ENCODE assay signal across 10 cellular contexts in genomic region chr22:35411112-35411511, GRCh38. TPM values are rescaled to one million over a fixed set of nuclear protein-coding genes. Genes with fewer than 3 reads are reported as not detected.
DNase-seq lines count a peak whose midpoint lies in the region; ATAC-seq and TF ChIP-seq lines count a peak whose summit lies in the region.
"Had no signal": no experiment of that assay in that cellular context is flagged by ENCODE, and none has a peak within 500 bp of the region (broad histone marks: within the 10 kb centered on the region; RNA-seq: fewer than 3 reads in every experiment).

No MANE protein-coding gene starts in this region.

- CTCF ChIA-PET in activated CD4-positive, alpha-beta T cell treated with anti-CD3 and anti-CD28 coated beads, Interleukin-2, amount 10 ng/mL, durations not matched to agents 7 days and 5 days (lab: Charles Lee) = interaction anchor here (1.0 to 1.6 kb wide), 2 partner anchors 10 to 19 kb away, joined by 3 to 4 read pairs; no protein-coding TSS in a partner anchor

- no peaks in the 10 kb centered on the region for H3K4me1 ChIP-seq in GM23338 (ENCODE audit: insufficient read depth)
- no peaks in the 10 kb centered on the region for H3K4me1 ChIP-seq in neuronal stem cell (ENCODE audit: control insufficient read depth in 2 of 2, insufficient read depth in 1 of 2, low read depth in 1 of 2, low read length in 2 of 2)

- no peak overlapping the region for H2BK5ac ChIP-seq in neuronal stem cell (ENCODE audit: low read length)

- H3K9me3 Mint-ChIP-seq in activated CD4-positive, alpha-beta T cell treated with anti-CD3 and anti-CD28 coated beads, Interleukin-2, amount 10 ng/mL, durations not matched to agents 7 days and 5 days = no peaks in the 10 kb centered on the region
- no peaks in the 10 kb centered on the region for H3K9me3 Mint-ChIP-seq in GM23338
- H3K9me3 Mint-ChIP-seq in activated T-helper 2 cell treated with anti-CD3 and anti-CD28 coated beads, Interferon-gamma antibody, Interleukin-2, Interleukin-4, amounts not matched to agents 10 μg/mL and 5 μg/mL and 100 μg/mL, durations not matched to agents 14 hours and 24 hours and 36 hours = no peaks in the 10 kb centered on the region
- H3K9me3 Mint-ChIP-seq: stimulated activated naive CD8-positive, alpha-beta T cell treated with anti-CD3 and anti-CD28 coated beads, Interleukin-15, amount 100 ng/mL, for 72 hours had no signal

- no peak overlapping the region for H4K91ac ChIP-seq in neuronal stem cell (ENCODE audit: low read depth, low read length, poor library complexity)

- no peak overlapping the region for H2BK12ac ChIP-seq in neuronal stem cell (ENCODE audit: low read length)

- peaks cover 7% of the 10 kb centered on the region for H3K79me1 ChIP-seq in neuronal stem cell (ENCODE audit: low read depth, low read length)

- H3K23ac ChIP-seq in neuronal stem cell (ENCODE audit: low read depth, low read length, poor library complexity) = peak overlapping the region; percentile 71

- H2BK15ac ChIP-seq in neuronal stem cell (ENCODE audit: low read length) = no peak overlapping the region

- 0 out of 2 replicates have a peak, but pooled peaks cover 12% of the 10 kb centered on the region for H3F3A ChIP-seq in GM23338 (replicated peaks; ENCODE audit: low read depth)

- no peak; the same call in 2 of the 3 replicates for ATAC-seq in GM23338

- H3K27ac Mint-ChIP-seq in activated CD4-positive, alpha-beta T cell treated with anti-CD3 and anti-CD28 coated beads, Interleukin-2, amount 10 ng/mL, durations not matched to agents 7 days and 5 days = peak overlapping the region; percentile 64
- H3K27ac Mint-ChIP-seq in GM23338 = peak overlapping the region; percentile 84
- peak overlapping the region; percentile 34 for H3K27ac Mint-ChIP-seq in activated T-helper 2 cell treated with anti-CD3 and anti-CD28 coated beads, Interferon-gamma antibody, Interleukin-2, Interleukin-4, amounts not matched to agents 10 μg/mL and 5 μg/mL and 100 μg/mL, durations not matched to agents 14 hours and 24 hours and 36 hours

- 0 out of 4 replicates have a peak, but pooled peaks of 1 of the 2 experiments have one; percentile 13 for TF ChIP-seq CTCF in GM23338 (conservative IDR thresholded peaks at IDR 0.05; ENCODE audit: low read depth in 2 of 2)

- no peak overlapping the region for H3K14ac ChIP-seq in neuronal stem cell (ENCODE audit: low read length)

- no peak overlapping the region for H4K8ac ChIP-seq in neuronal stem cell (ENCODE audit: low read depth, low read length)

- WGBS in neuronal stem cell (ENCODE audit: extremely low coverage in 2 of 2, insufficient read length in 2 of 2, insufficient replicate concordance in 1 of 2), 2 donors = no CpG with 5 or more reads among the region's 7 CpGs

- no peak overlapping the region for H3K18ac ChIP-seq in neuronal stem cell (ENCODE audit: low read length)

- H4K20me1 ChIP-seq in GM23338 (replicated peaks; ENCODE audit: insufficient read depth) = peaks cover 4% of the 10 kb centered on the region

- H3K27me3 ChIP-seq in GM23338 (ENCODE audit: insufficient read depth) = no peaks in the 10 kb centered on the region
- H3K27me3 ChIP-seq in neuronal stem cell (ENCODE audit: control insufficient read depth in 3 of 3, insufficient read depth in 3 of 3, low read depth in 1 of 3, low read length in 3 of 3) = no peaks in the 10 kb centered on the region

- H3K4me2 ChIP-seq in GM23338 (no peak overlapping the region), neuronal stem cell (ENCODE audit: insufficient read depth, low read length, poor library complexity, severe bottlenecking) (no peak overlapping the region)

- H3K9me3 ChIP-seq in neuronal stem cell (replicated peaks in 1 of 2; ENCODE audit: control insufficient read depth in 2 of 2, insufficient read depth in 1 of 2, low read depth in 1 of 2, low read length in 2 of 2) = peaks cover 0 to 2% of the 10 kb centered on the region in 2 donors

- H3K4me3 Mint-ChIP-seq in activated CD4-positive, alpha-beta T cell treated with anti-CD3 and anti-CD28 coated beads, Interleukin-2, amount 10 ng/mL, durations not matched to agents 7 days and 5 days = no peak overlapping the region
- no peak overlapping the region for H3K4me3 Mint-ChIP-seq in GM23338
- H3K4me3 Mint-ChIP-seq in activated T-helper 2 cell treated with anti-CD3 and anti-CD28 coated beads, Interferon-gamma antibody, Interleukin-2, Interleukin-4, amounts not matched to agents 10 μg/mL and 5 μg/mL and 100 μg/mL, durations not matched to agents 14 hours and 24 hours and 36 hours (ENCODE audit: low read depth) = no peak overlapping the region
- H3K4me3 Mint-ChIP-seq: stimulated activated naive CD8-positive, alpha-beta T cell treated with anti-CD3 and anti-CD28 coated beads, Interleukin-15, amount 100 ng/mL, for 72 hours had no signal

- no peak overlapping the region for H2BK120ac ChIP-seq in neuronal stem cell (ENCODE audit: low read depth, low read length)

- H3K27ac ChIP-seq in GM23338 (ENCODE audit: low read depth) = no peak overlapping the region
- H3K27ac ChIP-seq in neuronal stem cell (replicated peaks; ENCODE audit: low read length) = no peak overlapping the region

- no peak overlapping the region for H3K9ac ChIP-seq in neuronal stem cell (ENCODE audit: low read depth, low read length, poor library complexity)

- DNase-seq in activated CD4-positive, alpha-beta T cell treated with anti-CD3 and anti-CD28 coated beads, Interleukin-2, amount 10 ng/mL, durations not matched to agents 7 days and 5 days = no peak
- no peak for DNase-seq in activated CD4-positive, alpha-beta T cell treated with anti-CD3 and anti-CD28 coated beads, Interleukin-2, amount 50 U/mL, for 1 hour
- DNase-seq in GM23338 (ENCODE audit: low spot score) (no peak), neuronal stem cell (ENCODE audit: low spot score) (no peak), NCI-H2196 (lab: John Stamatoyannopoulos, UW; ENCODE audit: unreplicated experiment) (no peak), NCI-H345 (lab: John Stamatoyannopoulos, UW) (no peak), NCI-H510A treated with DMSO at 0.1 percent for 48 hours (lab: John Stamatoyannopoulos, UW) (no peak)
- no peak for DNase-seq in activated T-helper 2 cell treated with anti-CD3 and anti-CD28 coated beads, Interferon-gamma antibody, Interleukin-2, Interleukin-4, amounts not matched to agents 10 μg/mL and 5 μg/mL and 100 μg/mL, durations not matched to agents 14 hours and 24 hours and 36 hours (ENCODE audit: low spot score)
- DNase-seq: NCI-H526; stimulated activated naive CD8-positive, alpha-beta T cell treated with anti-CD3 and anti-CD28 coated beads, Interleukin-15, amount 100 ng/mL, for 72 hours had no signal

- H3K36me3 Mint-ChIP-seq in activated CD4-positive, alpha-beta T cell treated with anti-CD3 and anti-CD28 coated beads, Interleukin-2, amount 10 ng/mL, durations not matched to agents 7 days and 5 days (ENCODE audit: low read depth) = peaks cover 56% of the 10 kb centered on the region
- H3K36me3 Mint-ChIP-seq in GM23338 (ENCODE audit: low read depth) = peaks cover 99% of the 10 kb centered on the region
- H3K36me3 Mint-ChIP-seq in activated T-helper 2 cell treated with anti-CD3 and anti-CD28 coated beads, Interferon-gamma antibody, Interleukin-2, Interleukin-4, amounts not matched to agents 10 μg/mL and 5 μg/mL and 100 μg/mL, durations not matched to agents 14 hours and 24 hours and 36 hours (ENCODE audit: low read depth) = peaks cover 87% of the 10 kb centered on the region

- no peaks in the 10 kb centered on the region for H3K9me2 ChIP-seq in GM23338 (ENCODE audit: insufficient read depth)

- intact Hi-C loops in activated T-helper 2 cell treated with anti-CD3 and anti-CD28 coated beads, Interferon-gamma antibody, Interleukin-2, Interleukin-4, amounts not matched to agents 10 μg/mL and 5 μg/mL and 100 μg/mL, durations not matched to agents 14 hours and 24 hours and 36 hours (cut with micrococcal nuclease) = no loop called here

- no peak overlapping the region for H2AK5ac ChIP-seq in neuronal stem cell (ENCODE audit: low read depth, low read length)

- no peak overlapping the region for H3K4ac ChIP-seq in neuronal stem cell (ENCODE audit: low read length)

- H2AFZ ChIP-seq in GM23338 (no peak overlapping the region), neuronal stem cell (ENCODE audit: low read length) (no peak overlapping the region)

- peaks cover 93% of the 10 kb centered on the region for H3K36me3 ChIP-seq in GM23338 (ENCODE audit: insufficient read depth)
- H3K36me3 ChIP-seq in neuronal stem cell (replicated peaks in 1 of 2; ENCODE audit: control insufficient read depth in 2 of 2, insufficient read depth in 2 of 2, low read length in 2 of 2) = peaks cover 84 to 95% of the 10 kb centered on the region in 2 donors

- POLR2A ChIA-PET in activated CD4-positive, alpha-beta T cell treated with anti-CD3 and anti-CD28 coated beads, Interleukin-2, amount 10 ng/mL, durations not matched to agents 7 days and 5 days (lab: Charles Lee) = no interaction called here

- H3K79me2 ChIP-seq in GM23338 (replicated peaks; ENCODE audit: insufficient read depth) = peaks cover 13% of the 10 kb centered on the region; the same call in 1 of the 2 replicates

- H3K4me1 Mint-ChIP-seq in activated CD4-positive, alpha-beta T cell treated with anti-CD3 and anti-CD28 coated beads, Interleukin-2, amount 10 ng/mL, durations not matched to agents 7 days and 5 days = peaks cover 37% of the 10 kb centered on the region
- H3K4me1 Mint-ChIP-seq in GM23338 = no peaks in the 10 kb centered on the region; the same call in 2 of the 3 replicates
- H3K4me1 Mint-ChIP-seq in activated T-helper 2 cell treated with anti-CD3 and anti-CD28 coated beads, Interferon-gamma antibody, Interleukin-2, Interleukin-4, amounts not matched to agents 10 μg/mL and 5 μg/mL and 100 μg/mL, durations not matched to agents 14 hours and 24 hours and 36 hours (ENCODE audit: low read depth) = peaks cover 17% of the 10 kb centered on the region

- H3K27me3 Mint-ChIP-seq in activated CD4-positive, alpha-beta T cell treated with anti-CD3 and anti-CD28 coated beads, Interleukin-2, amount 10 ng/mL, durations not matched to agents 7 days and 5 days = no peaks in the 10 kb centered on the region
- H3K27me3 Mint-ChIP-seq in GM23338 (ENCODE audit: insufficient read depth, low read depth, poor library complexity) = peaks cover 17% of the 10 kb centered on the region
- no peaks in the 10 kb centered on the region for H3K27me3 Mint-ChIP-seq in activated T-helper 2 cell treated with anti-CD3 and anti-CD28 coated beads, Interferon-gamma antibody, Interleukin-2, Interleukin-4, amounts not matched to agents 10 μg/mL and 5 μg/mL and 100 μg/mL, durations not matched to agents 14 hours and 24 hours and 36 hours (ENCODE audit: low read depth)
- H3K27me3 Mint-ChIP-seq: stimulated activated naive CD8-positive, alpha-beta T cell treated with anti-CD3 and anti-CD28 coated beads, Interleukin-15, amount 100 ng/mL, for 72 hours had no signal

- no peak overlapping the region for H3K4me3 ChIP-seq in GM23338
- no peak overlapping the region for H3K4me3 ChIP-seq in neuronal stem cell (ENCODE audit: low read length in 2 of 2)

RNA-seq across cellular contexts. Expression of gene MCM5, which starts 11.2 kb away (rescaled TPM):
- total RNA-seq in activated CD4-positive, alpha-beta T cell treated with anti-CD3 and anti-CD28 coated beads, Interleukin-2, amount 10 ng/mL, durations not matched to agents 7 days and 5 days = 100 to 1,000 TPM; 208 to 233 TPM
- total RNA-seq in GM23338 (2014; rRNA removed; shearing (Covaris generic)) = 287 and 325 TPM in 2 replicates
- polyA plus RNA-seq in GM23338 (2016; fragmentation: Nextera tagmentation; extraction: Ambion mirVana) = 282 and 288 TPM in 2 replicates
- 270 and 286 TPM in 2 replicates for total RNA-seq in activated T-helper 2 cell treated with anti-CD3 and anti-CD28 coated beads, Interferon-gamma antibody, Interleukin-2, Interleukin-4, amounts not matched to agents 10 μg/mL and 5 μg/mL and 100 μg/mL, durations not matched to agents 14 hours and 24 hours and 36 hours
- polyA plus RNA-seq in neuronal stem cell (2013, experiment 1 of 2) = 43.8 TPM
- polyA plus RNA-seq in neuronal stem cell (2013, experiment 2 of 2) = 41.6 TPM

RNA-seq across cellular contexts. Expression of gene HMOX1, which starts 30.2 kb away (rescaled TPM):
- total RNA-seq in activated CD4-positive, alpha-beta T cell treated with anti-CD3 and anti-CD28 coated beads, Interleukin-2, amount 10 ng/mL, durations not matched to agents 7 days and 5 days = under 1 TPM; 0.31 to 0.32 TPM
- total RNA-seq in GM23338 (2014; rRNA removed; shearing (Covaris generic)) = 19.3 and 22.6 TPM in 2 replicates
- polyA plus RNA-seq in GM23338 (2016; fragmentation: Nextera tagmentation; extraction: Ambion mirVana) = 10.9 and 12.1 TPM in 2 replicates
- total RNA-seq in activated T-helper 2 cell treated with anti-CD3 and anti-CD28 coated beads, Interferon-gamma antibody, Interleukin-2, Interleukin-4, amounts not matched to agents 10 μg/mL and 5 μg/mL and 100 μg/mL, durations not matched to agents 14 hours and 24 hours and 36 hours = 1.0 and 1.3 TPM in 2 replicates
- polyA plus RNA-seq in neuronal stem cell (2013, experiment 1 of 2) = 5.1 TPM
- polyA plus RNA-seq in neuronal stem cell (2013, experiment 2 of 2) = 5.5 TPM

Comparison
In these comparisons a context has a peak if more than half of its experiments do, and no peak if none do; other contexts are left out.
1. H3K27ac Mint-ChIP-seq: peak in every context shown above with its lines; median percentile 84 in GM23338; 64 in activated CD4-positive, alpha-beta T cell treated with anti-CD3 and anti-CD28 coated beads, Interleukin-2, amount 10 ng/mL, durations not matched to agents 7 days and 5 days; 34 in activated T-helper 2 cell treated with anti-CD3 and anti-CD28 coated beads, Interferon-gamma antibody, Interleukin-2, Interleukin-4, amounts not matched to agents 10 μg/mL and 5 μg/mL and 100 μg/mL, durations not matched to agents 14 hours and 24 hours and 36 hours.